ENCODE assay signal across 29 cellular contexts in the genomic region with DNA sequence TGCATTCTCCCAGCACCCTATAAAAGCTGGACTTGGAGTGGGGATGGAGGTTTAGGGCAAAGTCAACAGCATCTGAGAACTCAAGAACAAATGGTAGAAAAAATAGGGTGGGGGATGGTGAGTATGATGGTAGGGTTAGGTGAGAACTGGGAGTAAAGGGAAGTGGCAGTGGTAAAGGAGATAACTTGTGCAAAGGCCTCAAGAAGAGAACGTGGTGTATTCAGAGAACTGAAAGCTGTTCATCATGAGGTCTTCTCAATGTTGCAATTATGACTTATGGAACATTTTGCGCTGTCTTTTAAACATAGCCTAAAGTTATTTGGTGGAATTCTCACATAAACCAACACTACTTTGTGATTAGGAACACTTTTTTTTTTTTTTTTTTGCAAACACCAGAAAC. TPM values are rescaled to one million over a fixed set of nuclear protein-coding genes. Genes with fewer than 3 reads are reported as not detected.
"Had no signal": no experiment of that assay in that cellular context is flagged by ENCODE, and none has a peak within 500 bp of the region (broad histone marks: within the 10 kb centered on the region; RNA-seq: fewer than 3 reads in every experiment).

No MANE protein-coding gene starts in this region.

- H3K9me3 ChIP-seq: adrenal gland, ascending aorta, stomach, suprapubic skin, uterus had no signal

- DNase-seq: activated CD4-positive, alpha-beta T cell treated with anti-CD3 and anti-CD28 coated beads for 36 hours; activated CD4-positive, alpha-beta T cell treated with anti-CD3 and anti-CD28 coated beads, Interleukin-2, amount 50 U/mL, for 48 hours; activated CD8-positive, alpha-beta memory T cell treated with anti-CD3 and anti-CD28 coated beads, Interleukin-2, amount 50 U/mL, for 48 hours; activated naive CD4-positive, alpha-beta T cell; activated T-cell treated with anti-CD3 and anti-CD28 coated beads, Interleukin-2, amount 50 U/mL, for 4 hours; adrenal gland; brain microvascular endothelial cell; caudate nucleus; dermis blood vessel endothelial cell; effector memory CD4-positive, alpha-beta T cell; foreskin melanocyte; kidney; naive thymus-derived CD4-positive, alpha-beta T cell; posterior cingulate gyrus; small intestine; stimulated activated CD4-positive, alpha-beta T cell treated with anti-CD3 and anti-CD28 coated beads, Interleukin-15, amount 100 ng/mL, for 24 hours; stomach; uterus had no signal

- H3K4me1 ChIP-seq: adrenal gland, ascending aorta, stomach, tibial nerve, uterus had no signal

- H3K4me3 ChIP-seq: adrenal gland, ascending aorta, lung, stomach, suprapubic skin, tibial nerve, uterus had no signal

- ATAC-seq: activated CD4-positive, alpha-beta T cell treated with anti-CD3 and anti-CD28 coated beads for 36 hours; activated T-cell treated with anti-CD3 and anti-CD28 coated beads, Interleukin-2, amount 50 U/mL, for 4 hours; naive thymus-derived CD4-positive, alpha-beta T cell; sciatic nerve; stimulated activated memory B cell treated with anti-CD40 and anti-IgM and Interleukin-4, amounts not matched to agents 10 μg/mL and 1 μg/mL and 100 μg/mL, for 72 hours; WTC11 had no signal

- H3K27me3 ChIP-seq: adrenal gland, ascending aorta, brain microvascular endothelial cell, stomach, suprapubic skin, tibial nerve, uterus had no signal

- H3K36me3 ChIP-seq: adrenal gland, ascending aorta, brain microvascular endothelial cell, stomach, suprapubic skin, tibial nerve, uterus had no signal

- H3K27ac ChIP-seq: adrenal gland, ascending aorta, brain microvascular endothelial cell, stomach, suprapubic skin, tibial nerve, uterus had no signal

RNA-seq across cellular contexts. Expression of gene TXNDC8, which starts 19.0 kb away (rescaled TPM):
- total RNA-seq: activated CD4-positive, alpha-beta T cell treated with anti-CD3 and anti-CD28 coated beads for 36 hours; activated CD8-positive, alpha-beta memory T cell treated with anti-CD3 and anti-CD28 coated beads for 36 hours; activated T-cell treated with anti-CD3 and anti-CD28 coated beads, Interleukin-2, amount 50 U/mL, for 4 hours; activated T-helper 2 cell treated with anti-CD3 and anti-CD28 coated beads, Interferon-gamma antibody, Interleukin-2, Interleukin-4, amounts not matched to agents 10 μg/mL and 5 μg/mL and 100 μg/mL, durations not matched to agents 14 hours and 24 hours and 36 hours; adrenal gland; ascending aorta; dermis blood vessel endothelial cell; kidney; lung; naive thymus-derived CD4-positive, alpha-beta T cell; neural crest cell; omental fat pad; sciatic nerve; stomach; suprapubic skin; tibial nerve; uterus; WTC11 had no signal
